2 cellular contexts compared by ENCODE assay signal in the genomic region with DNA sequence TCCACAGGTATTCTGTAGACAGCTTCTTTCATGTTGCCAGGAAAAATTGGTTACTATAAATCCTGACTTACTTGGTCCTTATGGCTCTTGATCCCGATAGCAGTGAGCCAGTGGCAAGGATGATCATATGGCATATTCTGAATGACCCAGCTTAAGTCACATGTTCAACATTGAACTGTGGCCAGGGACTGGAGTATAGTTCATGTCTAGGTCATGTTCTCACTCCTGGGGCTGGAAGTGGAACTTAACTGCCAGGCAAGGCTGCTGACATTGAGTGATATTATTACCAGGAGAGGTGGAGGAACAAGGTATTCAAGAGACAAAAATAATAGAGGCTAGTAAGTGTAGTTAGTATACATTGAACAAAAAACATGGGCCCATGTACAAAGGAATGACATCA.
TF ChIP-seq lines count a peak whose summit lies in the region.

No MANE protein-coding gene starts in this region.

TF ChIP-seq in GM12891, 5 proteins besides CTCF, POLR2A, EP300 and RAD21:
- TF ChIP-seq POLR2AphosphoS5 (IDR thresholded peaks at IDR 0.05; ENCODE audit: low read depth, low read length) (no peak), POU2F2 (IDR thresholded peaks at IDR 0.05; ENCODE audit: low read depth, low read length) (no peak), TAF1 (IDR thresholded peaks at IDR 0.05; ENCODE audit: low read depth, low read length) (no peak), PAX5 (IDR thresholded peaks at IDR 0.05; ENCODE audit: insufficient read depth, low read length, severe bottlenecking) (no peak)
TF ChIP-seq in GM12891: peak in this region for 0.

TF ChIP-seq in K562, 482 proteins besides CTCF, POLR2A, EP300 and RAD21 (continued from another document):
- TF ChIP-seq ZEB2 (IDR thresholded peaks at IDR 0.05), result no peak
- no peak for TF ChIP-seq FOXA3 (CRISPR knock-in tag; conservative IDR thresholded peaks at IDR 0.05 in 1 of 2, IDR thresholded peaks at IDR 0.05 in 1 of 2)
- no peak for TF ChIP-seq TEAD1 (CRISPR knock-in tag; IDR thresholded peaks at IDR 0.05)
- no peak for TF ChIP-seq ZNF316 (IDR thresholded peaks at IDR 0.05)
- TF ChIP-seq ZNF431 (CRISPR knock-in tag; IDR thresholded peaks at IDR 0.05), result no peak
- TF ChIP-seq NR1H2 (CRISPR knock-in tag; IDR thresholded peaks at IDR 0.05), result no peak
- TF ChIP-seq, protein P1, sequence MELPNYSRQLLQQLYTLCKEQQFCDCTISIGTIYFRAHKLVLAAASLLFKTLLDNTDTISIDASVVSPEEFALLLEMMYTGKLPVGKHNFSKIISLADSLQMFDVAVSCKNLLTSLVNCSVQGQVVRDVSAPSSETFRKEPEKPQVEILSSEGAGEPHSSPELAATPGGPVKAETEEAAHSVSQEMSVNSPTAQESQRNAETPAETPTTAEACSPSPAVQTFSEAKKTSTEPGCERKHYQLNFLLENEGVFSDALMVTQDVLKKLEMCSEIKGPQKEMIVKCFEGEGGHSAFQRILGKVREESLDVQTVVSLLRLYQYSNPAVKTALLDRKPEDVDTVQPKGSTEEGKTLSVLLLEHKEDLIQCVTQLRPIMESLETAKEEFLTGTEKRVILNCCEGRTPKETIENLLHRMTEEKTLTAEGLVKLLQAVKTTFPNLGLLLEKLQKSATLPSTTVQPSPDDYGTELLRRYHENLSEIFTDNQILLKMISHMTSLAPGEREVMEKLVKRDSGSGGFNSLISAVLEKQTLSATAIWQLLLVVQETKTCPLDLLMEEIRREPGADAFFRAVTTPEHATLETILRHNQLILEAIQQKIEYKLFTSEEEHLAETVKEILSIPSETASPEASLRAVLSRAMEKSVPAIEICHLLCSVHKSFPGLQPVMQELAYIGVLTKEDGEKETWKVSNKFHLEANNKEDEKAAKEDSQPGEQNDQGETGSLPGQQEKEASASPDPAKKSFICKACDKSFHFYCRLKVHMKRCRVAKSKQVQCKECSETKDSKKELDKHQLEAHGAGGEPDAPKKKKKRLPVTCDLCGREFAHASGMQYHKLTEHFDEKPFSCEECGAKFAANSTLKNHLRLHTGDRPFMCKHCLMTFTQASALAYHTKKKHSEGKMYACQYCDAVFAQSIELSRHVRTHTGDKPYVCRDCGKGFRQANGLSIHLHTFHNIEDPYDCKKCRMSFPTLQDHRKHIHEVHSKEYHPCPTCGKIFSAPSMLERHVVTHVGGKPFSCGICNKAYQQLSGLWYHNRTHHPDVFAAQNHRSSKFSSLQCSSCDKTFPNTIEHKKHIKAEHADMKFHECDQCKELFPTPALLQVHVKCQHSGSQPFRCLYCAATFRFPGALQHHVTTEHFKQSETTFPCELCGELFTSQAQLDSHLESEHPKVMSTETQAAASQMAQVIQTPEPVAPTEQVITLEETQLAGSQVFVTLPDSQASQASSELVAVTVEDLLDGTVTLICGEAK (IDR thresholded peaks at IDR 0.05), result no peak
- TF ChIP-seq, protein P1 (CRISPR knock-in tag; IDR thresholded peaks at IDR 0.05), result no peak
- TF ChIP-seq, protein P2, sequence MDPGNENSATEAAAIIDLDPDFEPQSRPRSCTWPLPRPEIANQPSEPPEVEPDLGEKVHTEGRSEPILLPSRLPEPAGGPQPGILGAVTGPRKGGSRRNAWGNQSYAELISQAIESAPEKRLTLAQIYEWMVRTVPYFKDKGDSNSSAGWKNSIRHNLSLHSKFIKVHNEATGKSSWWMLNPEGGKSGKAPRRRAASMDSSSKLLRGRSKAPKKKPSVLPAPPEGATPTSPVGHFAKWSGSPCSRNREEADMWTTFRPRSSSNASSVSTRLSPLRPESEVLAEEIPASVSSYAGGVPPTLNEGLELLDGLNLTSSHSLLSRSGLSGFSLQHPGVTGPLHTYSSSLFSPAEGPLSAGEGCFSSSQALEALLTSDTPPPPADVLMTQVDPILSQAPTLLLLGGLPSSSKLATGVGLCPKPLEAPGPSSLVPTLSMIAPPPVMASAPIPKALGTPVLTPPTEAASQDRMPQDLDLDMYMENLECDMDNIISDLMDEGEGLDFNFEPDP (CRISPR knock-in tag; IDR thresholded peaks at IDR 0.05), result no peak
- TF ChIP-seq NFRKB (IDR thresholded peaks at IDR 0.05; ENCODE audit: low read depth), result no peak
- TF ChIP-seq BCOR (IDR thresholded peaks at IDR 0.05), result no peak
- TF ChIP-seq ATF7 (IDR thresholded peaks at IDR 0.05), result no peak
- no peak for TF ChIP-seq TRIM24 (IDR thresholded peaks at IDR 0.05)
- no peak for TF ChIP-seq ZNF445 (CRISPR knock-in tag; IDR thresholded peaks at IDR 0.05; ENCODE audit: low read depth)
- no peak for TF ChIP-seq RBM39 (optimal IDR thresholded peaks at IDR 0.05; ENCODE audit: low read depth, low read length)
- no peak for TF ChIP-seq RCOR1 (IDR thresholded peaks at IDR 0.05; ENCODE audit: borderline replicate concordance in 1 of 2, low read depth in 2 of 2, low read length in 2 of 2)
- no peak for TF ChIP-seq ZNF584 (CRISPR knock-in tag; IDR thresholded peaks at IDR 0.05; ENCODE audit: low read depth)
- no peak for TF ChIP-seq FOXK2 (conservative IDR thresholded peaks at IDR 0.05 in 1 of 2, IDR thresholded peaks at IDR 0.05 in 1 of 2; ENCODE audit: low read depth in 2 of 2)
